Comparison of ENCODE assay signal across 15 cellular contexts in genomic region chr9:135091545-135091944, GRCh38. TPM values are rescaled to one million over a fixed set of nuclear protein-coding genes. Genes with fewer than 3 reads are reported as not detected.
"Had no signal": no experiment of that assay in that cellular context is flagged by ENCODE, and none has a peak within 500 bp of the region (broad histone marks: within the 10 kb centered on the region; RNA-seq: fewer than 3 reads in every experiment).

No MANE protein-coding gene starts in this region.

- H3K27ac Mint-ChIP-seq: naive thymus-derived CD4-positive, alpha-beta T cell; type B pancreatic cell had no signal

- H3K36me3 ChIP-seq: gastrocnemius medialis, thyroid gland, uterus had no signal

- H3K4me1 Mint-ChIP-seq: naive thymus-derived CD4-positive, alpha-beta T cell had no signal

- H3K9me3 Mint-ChIP-seq: type B pancreatic cell had no signal

- DNase-seq: effector memory CD4-positive, alpha-beta T cell; gastrocnemius medialis; islet precursor cell; mammary epithelial cell; naive thymus-derived CD4-positive, alpha-beta T cell; sigmoid colon; stimulated activated CD4-positive, alpha-beta T cell treated with anti-CD3 and anti-CD28 coated beads, Interleukin-2, amount 100 ng/mL, for 24 hours; stimulated activated naive CD4-positive, alpha-beta T cell; thyroid gland; uterus had no signal

- H3K4me3 ChIP-seq: gastrocnemius medialis, sigmoid colon, skin epidermis, thyroid gland, uterus had no signal

- H3K4me3 Mint-ChIP-seq: naive thymus-derived CD4-positive, alpha-beta T cell; type B pancreatic cell had no signal

- ATAC-seq: esophagus mucosa; gastrocnemius medialis; left lobe of liver; naive thymus-derived CD4-positive, alpha-beta T cell had no signal

- FAIRE-seq: endometrium had no signal

- H3K9me3 ChIP-seq: gastrocnemius medialis, sigmoid colon, thyroid gland, uterus had no signal

- H3K36me3 Mint-ChIP-seq: naive thymus-derived CD4-positive, alpha-beta T cell; type B pancreatic cell had no signal

- H3K27ac ChIP-seq: gastrocnemius medialis, sigmoid colon, skin epidermis, thyroid gland, uterus had no signal

RNA-seq across cellular contexts. Expression of gene OLFM1, which starts 4.1 kb away (rescaled TPM):
- polyA plus RNA-seq: naive thymus-derived CD4-positive, alpha-beta T cell had no signal
